In genomic region chr13:57629391-57629804, GRCh38 we compare ENCODE assay signal across 8 cellular contexts. TPM values are rescaled to one million over a fixed set of nuclear protein-coding genes. Genes with fewer than 3 reads are reported as not detected.
DNase-seq lines count a peak whose midpoint lies in the region; ATAC-seq and TF ChIP-seq lines count a peak whose summit lies in the region.

No MANE protein-coding gene starts in this region.

- peak overlapping the region; percentile 71; the same call in 1 of the 2 replicates for H3K4me2 ChIP-seq in PC-3 (ENCODE audit: low read length)
- no peak overlapping the region for H3K4me2 ChIP-seq in Karpas-422 (ENCODE audit: low read depth, low read length, poor library complexity, severe bottlenecking)

- H3F3A ChIP-seq in PC-3 (ENCODE audit: low read length, unreplicated experiment) = no peaks in the 10 kb centered on the region

- H3K9me3 Mint-ChIP-seq in neural crest cell = no peaks in the 10 kb centered on the region

- H3K9me3 ChIP-seq in BE2C (peaks cover 5% of the 10 kb centered on the region; the same call in 1 of the 2 replicates), PC-3 (ENCODE audit: low read length) (no peaks in the 10 kb centered on the region), Karpas-422 (ENCODE audit: low read length) (peaks cover 10% of the 10 kb centered on the region)

- 0 out of 2 replicates have a peak overlapping the region, but pooled peaks have one; percentile 18 for H2AFZ ChIP-seq in PC-3 (ENCODE audit: low read length)
- H2AFZ ChIP-seq in Karpas-422 (ENCODE audit: low read length) = no peak overlapping the region

- intact Hi-C loops in PC-3 (cut with micrococcal nuclease) = loop anchor here (5.0 to 10.0 kb wide), 3 partner anchors 88 to 1685 kb away; no protein-coding TSS in a partner anchor

- H3K4me1 ChIP-seq in BE2C (peaks cover 6% of the 10 kb centered on the region), PC-3 (ENCODE audit: insufficient read depth, low read length) (no peaks in the 10 kb centered on the region), Karpas-422 (ENCODE audit: low read length) (no peaks in the 10 kb centered on the region)

- no peak for ATAC-seq in PC-3

- H3K27me3 ChIP-seq in BE2C (no peaks in the 10 kb centered on the region), PC-3 (ENCODE audit: low read length) (peaks cover 52% of the 10 kb centered on the region), Karpas-422 (ENCODE audit: low read length) (no peaks in the 10 kb centered on the region)

- H3K9me2 ChIP-seq in PC-3 (replicated peaks; ENCODE audit: low read length) (no peaks in the 10 kb centered on the region), Karpas-422 (replicated peaks; ENCODE audit: insufficient read depth, low read length) (no peaks in the 10 kb centered on the region)

- peaks cover 42% of the 10 kb centered on the region for H3K4me1 Mint-ChIP-seq in neural crest cell

- H4K20me1 ChIP-seq in PC-3 (ENCODE audit: low read length) (no peaks in the 10 kb centered on the region), Karpas-422 (ENCODE audit: insufficient read depth, low read depth, low read length) (no peaks in the 10 kb centered on the region)

- no peak overlapping the region for H3K9ac ChIP-seq in PC-3 (ENCODE audit: low read length)
- H3K9ac ChIP-seq in Karpas-422 (ENCODE audit: low read length) = no peak overlapping the region

- DNase-seq in BE2C (peak; percentile 30), PC-3 (no peak), epithelial cell of esophagus (ENCODE audit: low read depth) (no peak), neural crest cell (ENCODE audit: low read depth, low spot score) (peak; percentile 12), NCI-H1436 treated with DMSO at 0.1 percent for 48 hours (lab: John Stamatoyannopoulos, UW) (no peak), NCI-H446 (lab: John Stamatoyannopoulos, UW) (no peak), NCI-H1105 (lab: John Stamatoyannopoulos, UW) (no peak), Karpas-422 (no peak)

- H3K36me3 Mint-ChIP-seq in neural crest cell (ENCODE audit: low read depth) = peaks cover 12% of the 10 kb centered on the region

- peaks cover 54% of the 10 kb centered on the region for H3K27me3 Mint-ChIP-seq in neural crest cell (ENCODE audit: low read depth)

- POLR2A ChIA-PET in PC-3 (lab: Charles Lee; ENCODE audit: unreplicated experiment) = interaction anchor here (0.6 kb wide), 1 partner anchor 361 kb away, joined by 3 read pairs; no protein-coding TSS in a partner anchor

- CTCF ChIA-PET in PC-3 (lab: Charles Lee) = no interaction called here

- TF ChIP-seq CTCF in BE2C (IDR thresholded peaks at IDR 0.05; ENCODE audit: low read depth, low read length) (peak; percentile 23; the same call in 1 of the 2 replicates), PC-3 (conservative IDR thresholded peaks at IDR 0.05; ENCODE audit: low read depth, low read length) (no peak), epithelial cell of esophagus (IDR thresholded peaks at IDR 0.05; ENCODE audit: insufficient read depth, low read depth, low read length, missing control alignments) (no peak), neural crest cell (conservative IDR thresholded peaks at IDR 0.05) (peak; percentile 33)

- H3K79me2 ChIP-seq in PC-3 (ENCODE audit: low read length) (no peaks in the 10 kb centered on the region), Karpas-422 (ENCODE audit: low read length) (no peaks in the 10 kb centered on the region)

- H3K4me3 Mint-ChIP-seq in neural crest cell = peak overlapping the region; percentile 91

- peaks cover 13% of the 10 kb centered on the region; the same call in 1 of the 2 replicates for H3K36me3 ChIP-seq in BE2C
- H3K36me3 ChIP-seq in PC-3 (ENCODE audit: low read depth, low read length) = peaks cover 2% of the 10 kb centered on the region; the same call in 1 of the 2 replicates
- no peaks in the 10 kb centered on the region for H3K36me3 ChIP-seq in Karpas-422 (ENCODE audit: insufficient read depth, low read length)

- H3K4me3 ChIP-seq in BE2C (ENCODE audit: low read depth, low read length) (peak overlapping the region; percentile 86), PC-3 (ENCODE audit: low read length) (peak overlapping the region; percentile 46; the same call in 1 of the 2 replicates), epithelial cell of esophagus (ENCODE audit: low read length) (peak overlapping the region; percentile 11), Karpas-422 (ENCODE audit: low read length) (no peak overlapping the region)

- H3K27ac ChIP-seq in PC-3 (ENCODE audit: low read length) (no peak overlapping the region), Karpas-422 (ENCODE audit: low read length) (no peak overlapping the region)

- H3K27ac Mint-ChIP-seq in neural crest cell (ENCODE audit: unreplicated experiment) = no peak overlapping the region

- BruUV-seq in PC-3 (replicated peaks; lab: Mats Ljungman, UMichigan) = no TSS peak

RNA-seq across cellular contexts. Expression of gene PCDH17, which starts 2.1 kb away (rescaled TPM):
- polyA plus RNA-seq in BE2C (2012; ENCODE audit: insufficient read depth, insufficient read length, low read depth) = 7.1 TPM
- total RNA-seq in PC-3 (2014; rRNA removed) = 0.11 TPM in 1 of 2 replicates, not detected in the other
- total RNA-seq in neural crest cell = 14.4 and 14.6 TPM in 2 replicates
- total RNA-seq in Karpas-422 (2014; rRNA removed; shearing (Covaris generic); ENCODE audit: low replicate concordance) = not detected in 2 replicates

Comparison
In these comparisons a context has a peak if more than half of its experiments do, and no peak if none do; other contexts are left out.
1. DNase-seq: peak in BE2C (single experiment) and neural crest cell (single experiment); none in PC-3 (single experiment), epithelial cell of esophagus (single experiment), NCI-H1436 treated with DMSO at 0.1 percent for 48 hours (single experiment), NCI-H446 (0 of 2), NCI-H1105 (single experiment) and Karpas-422 (single experiment).
2. CTCF ChIP-seq: peak in BE2C (single experiment) and neural crest cell (single experiment); none in PC-3 (single experiment) and epithelial cell of esophagus (single experiment).
3. RNA of gene PCDH17, which starts 2.1 kb away (total RNA-seq): 14.4 to 14.6 TPM in neural crest cell; 0.11 TPM in PC-3 and not detected in Karpas-422; every median in the first group is over 10 times any median in the second.